ENCODE assay signal across 8 cellular contexts in the genomic region with DNA sequence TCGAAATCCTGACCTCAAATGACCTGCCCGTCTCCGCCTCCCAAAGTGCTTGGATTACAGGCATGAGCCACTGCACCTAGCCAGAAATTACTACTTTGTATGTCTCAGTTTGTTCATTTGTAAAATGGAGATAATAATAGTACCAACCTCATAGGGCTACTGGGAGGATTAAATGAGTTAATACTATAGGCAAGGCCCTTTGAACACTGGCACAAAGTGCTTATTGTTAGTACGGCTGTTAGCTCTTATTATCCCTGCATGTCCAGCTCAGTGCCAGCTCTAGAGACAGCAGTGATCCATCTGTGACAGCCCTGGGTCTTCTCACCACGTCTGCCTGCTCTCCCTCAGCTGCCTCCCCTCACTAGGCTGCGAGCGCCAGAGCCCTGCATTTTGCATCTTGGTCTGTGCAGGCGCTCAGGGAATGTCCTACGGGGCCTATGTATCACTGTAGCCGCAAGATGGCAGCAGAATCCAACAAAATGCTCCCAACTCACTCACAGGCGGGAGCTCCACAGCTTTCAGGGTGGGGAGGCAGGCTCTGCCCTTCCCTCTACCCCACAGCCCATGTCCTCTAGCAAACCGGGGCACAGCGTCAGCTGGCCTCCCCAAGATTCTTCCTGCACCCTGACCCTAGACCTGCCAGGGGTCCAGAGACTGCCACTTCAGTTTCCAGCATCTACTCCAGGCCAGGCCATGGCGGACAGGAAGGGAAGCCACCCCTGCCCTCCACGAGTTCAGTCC. TPM values are rescaled to one million over a fixed set of nuclear protein-coding genes. Genes with fewer than 3 reads are reported as not detected.
DNase-seq lines count a peak whose midpoint lies in the region; ATAC-seq and TF ChIP-seq lines count a peak whose summit lies in the region.

No MANE protein-coding gene starts in this region.

- WGBS in smooth muscle cell (ENCODE audit: low lambda C conversion rate) = 34% methylated on average over 15 of the region's 15 CpGs

- no peak overlapping the region for H2AFZ ChIP-seq in smooth muscle cell (ENCODE audit: low read depth)

- no peaks in the 10 kb centered on the region for H3F3A ChIP-seq in smooth muscle cell (ENCODE audit: low read depth)

- H3K4me2 ChIP-seq in smooth muscle cell = no peak overlapping the region

- no peak overlapping the region for H3K4me3 ChIP-seq in smooth muscle cell

- no peaks in the 10 kb centered on the region for H3K36me3 ChIP-seq in smooth muscle cell (ENCODE audit: low read depth)

- no peaks in the 10 kb centered on the region for H3K4me1 ChIP-seq in smooth muscle cell (ENCODE audit: low read depth)

- H3K27me3 ChIP-seq in smooth muscle cell (ENCODE audit: low read depth) = no peaks in the 10 kb centered on the region

- H4K20me1 ChIP-seq in smooth muscle cell (ENCODE audit: low read depth) = no peaks in the 10 kb centered on the region

- H3K27ac ChIP-seq in smooth muscle cell (ENCODE audit: low read depth) = no peak overlapping the region

- DNase-seq in NCI-H2081 (lab: John Stamatoyannopoulos, UW) (peak; percentile 42 to 46), NCI-H2081 treated with DMSO at 0.1 percent for 48 hours (lab: John Stamatoyannopoulos, UW) (no peak), NCI-H1048 (lab: John Stamatoyannopoulos, UW) (peak; percentile 39), T-helper 22 cell (ENCODE audit: low read depth) (peak; percentile 51), anterior cingulate cortex (lab: John Stamatoyannopoulos, UW) (peak in 57 of 58 donors; percentile 11 to 88 (median 67)), hepatic stellate cell (ENCODE audit: low spot score) (peak; percentile 92), smooth muscle cell (lab: John Stamatoyannopoulos, UW; ENCODE audit: unreplicated experiment) (peak; percentile 16)

- no peaks in the 10 kb centered on the region for H3K9me3 ChIP-seq in smooth muscle cell (replicated peaks; ENCODE audit: low read depth)

- TF ChIP-seq CTCF in smooth muscle cell (IDR thresholded peaks at IDR 0.05; ENCODE audit: borderline replicate concordance, insufficient read depth, poor library complexity, severe bottlenecking) = peak; percentile 79

- no peak overlapping the region for H3K9ac ChIP-seq in smooth muscle cell (ENCODE audit: low read depth)

- no peaks in the 10 kb centered on the region for H3K79me2 ChIP-seq in smooth muscle cell (ENCODE audit: low read depth)

- peak; percentile 90 for ATAC-seq in HG02623 (IDR thresholded peaks at IDR 0.05; ENCODE audit: unreplicated experiment)

RNA-seq across cellular contexts. Expression of a gene that starts 17.7 kb away (rescaled TPM):
- total RNA-seq in smooth muscle cell = 3.0 and 4.7 TPM in 2 replicates
- polyA plus RNA-seq in smooth muscle cell = 2.8 and 3.2 TPM in 2 replicates
